Comparison of ENCODE assay signal across 15 cellular contexts in genomic region chr12:56122637-56123036, GRCh38. TPM values are rescaled to one million over a fixed set of nuclear protein-coding genes. Genes with fewer than 3 reads are reported as not detected.
DNase-seq lines count a peak whose midpoint lies in the region; ATAC-seq and TF ChIP-seq lines count a peak whose summit lies in the region.
"Had no signal": no experiment of that assay in that cellular context is flagged by ENCODE, and none has a peak within 500 bp of the region (broad histone marks: within the 10 kb centered on the region; RNA-seq: fewer than 3 reads in every experiment).

No MANE protein-coding gene starts in this region.

- no peaks in the 10 kb centered on the region for H3K9me3 ChIP-seq in effector memory CD4-positive, alpha-beta T cell (ENCODE audit: control insufficient read depth, low read length)
- H3K9me3 ChIP-seq: BLaER1, MG63, ovary, spleen had no signal

- H3K4me3 ChIP-seq in effector memory CD4-positive, alpha-beta T cell (ENCODE audit: insufficient read depth, low read depth, low read length, poor library complexity, severe bottlenecking) = no peak overlapping the region
- H3K4me3 ChIP-seq: BLaER1, MG63, ovary, spleen had no signal

- H3K27ac Mint-ChIP-seq in activated naive CD8-positive, alpha-beta T cell treated with anti-CD3 and anti-CD28 coated beads, Interleukin-2, amount 10 ng/mL, durations not matched to agents 7 days and 5 days = peak overlapping the region; percentile 3
- H3K27ac Mint-ChIP-seq in nephron = peak overlapping the region; percentile 26 to 48 (median 46)

- no peak overlapping the region for H3K27ac ChIP-seq in effector memory CD4-positive, alpha-beta T cell (ENCODE audit: insufficient read depth, low read length, poor library complexity, severe bottlenecking)
- H3K27ac ChIP-seq: 22Rv1, BLaER1, ovary had no signal

- H3K27me3 ChIP-seq in effector memory CD4-positive, alpha-beta T cell (replicated peaks; ENCODE audit: control insufficient read depth, insufficient read depth, low read length, poor library complexity, severe bottlenecking) = no peaks in the 10 kb centered on the region
- H3K27me3 ChIP-seq: BLaER1, MG63, ovary, spleen had no signal

- no peak for ATAC-seq in activated naive CD8-positive, alpha-beta T cell treated with anti-CD3 and anti-CD28 coated beads, Interleukin-2, amount 10 ng/mL, durations not matched to agents 7 days and 5 days (ENCODE audit: low read depth)

- H3K4me1 ChIP-seq in effector memory CD4-positive, alpha-beta T cell (ENCODE audit: control insufficient read depth, insufficient read depth, low read length, poor library complexity, severe bottlenecking) = peaks cover 37% of the 10 kb centered on the region

- H3K4me3 Mint-ChIP-seq in activated naive CD8-positive, alpha-beta T cell treated with anti-CD3 and anti-CD28 coated beads, Interleukin-2, amount 10 ng/mL, durations not matched to agents 7 days and 5 days = no peak overlapping the region
- peak overlapping the region in 1 of 3 experiments; percentile 19 for H3K4me3 Mint-ChIP-seq in nephron

- DNase-seq in DMS 273 (lab: John Stamatoyannopoulos, UW; ENCODE audit: unreplicated experiment) (peak; percentile 52), DMS 273 treated with DMSO at 0.1 percent for 48 hours (lab: John Stamatoyannopoulos, UW) (no peak), HuH-7.5 (ENCODE audit: low spot score) (peak; percentile 49), HCEC 1CT (no peak), GDM1 (lab: John Stamatoyannopoulos, UW) (no peak)
- no peak for DNase-seq in activated naive CD8-positive, alpha-beta T cell treated with anti-CD3 and anti-CD28 coated beads, Interleukin-2, amount 10 ng/mL, durations not matched to agents 7 days and 5 days
- no peak for DNase-seq in effector memory CD4-positive, alpha-beta T cell
- DNase-seq: anterior cingulate cortex; MG63; ovary; spleen; stimulated activated naive CD4-positive, alpha-beta T cell treated with Interleukin-2 at 50 U/mL for 16 hours had no signal

- POLR2A ChIA-PET in activated naive CD8-positive, alpha-beta T cell treated with anti-CD3 and anti-CD28 coated beads, Interleukin-2, amount 10 ng/mL, durations not matched to agents 7 days and 5 days (lab: Charles Lee) = interaction anchor here (0.6 to 8.4 kb wide), 2 partner anchors 39 to 62 kb away, joined by 3 to 145 read pairs; partner anchors contain the start of gene MYL6

- H3K36me3 ChIP-seq in effector memory CD4-positive, alpha-beta T cell (ENCODE audit: control insufficient read depth, insufficient read depth, low read length) = peaks cover 16% of the 10 kb centered on the region
- H3K36me3 ChIP-seq: ovary had no signal

- no peak for TF ChIP-seq CTCF in nephron (IDR thresholded peaks at IDR 0.05; ENCODE audit: unreplicated experiment in 3 of 3)

- peaks cover 47% of the 10 kb centered on the region for H3K4me1 Mint-ChIP-seq in activated naive CD8-positive, alpha-beta T cell treated with anti-CD3 and anti-CD28 coated beads, Interleukin-2, amount 10 ng/mL, durations not matched to agents 7 days and 5 days
- peaks cover 67% of the 10 kb centered on the region for H3K4me1 Mint-ChIP-seq in nephron

- H3K27me3 Mint-ChIP-seq in activated naive CD8-positive, alpha-beta T cell treated with anti-CD3 and anti-CD28 coated beads, Interleukin-2, amount 10 ng/mL, durations not matched to agents 7 days and 5 days = no peaks in the 10 kb centered on the region
- no peaks in the 10 kb centered on the region for H3K27me3 Mint-ChIP-seq in nephron (ENCODE audit: low read depth)

- H3K36me3 Mint-ChIP-seq in activated naive CD8-positive, alpha-beta T cell treated with anti-CD3 and anti-CD28 coated beads, Interleukin-2, amount 10 ng/mL, durations not matched to agents 7 days and 5 days = peaks cover 3% of the 10 kb centered on the region
- H3K36me3 Mint-ChIP-seq in nephron (ENCODE audit: low read depth) = peaks cover 10% of the 10 kb centered on the region

- no peaks in the 10 kb centered on the region for H3K9me3 Mint-ChIP-seq in activated naive CD8-positive, alpha-beta T cell treated with anti-CD3 and anti-CD28 coated beads, Interleukin-2, amount 10 ng/mL, durations not matched to agents 7 days and 5 days
- no peaks in the 10 kb centered on the region for H3K9me3 Mint-ChIP-seq in nephron

RNA-seq across cellular contexts. Expression of gene ZC3H10, which starts 4.6 kb away (rescaled TPM):
- 10 to 100 TPM; 10.6 to 12.0 TPM for total RNA-seq in activated naive CD8-positive, alpha-beta T cell treated with anti-CD3 and anti-CD28 coated beads, Interleukin-2, amount 10 ng/mL, durations not matched to agents 7 days and 5 days

RNA-seq across cellular contexts. Expression of gene ESYT1, which starts 5.4 kb away (rescaled TPM):
- total RNA-seq in activated naive CD8-positive, alpha-beta T cell treated with anti-CD3 and anti-CD28 coated beads, Interleukin-2, amount 10 ng/mL, durations not matched to agents 7 days and 5 days = 100 to 1,000 TPM; 251 TPM

RNA-seq across cellular contexts. Expression of gene RPL41, which starts 6.2 kb away (rescaled TPM):
- 1,000 to 10,000 TPM; 4,462 to 4,551 TPM for total RNA-seq in activated naive CD8-positive, alpha-beta T cell treated with anti-CD3 and anti-CD28 coated beads, Interleukin-2, amount 10 ng/mL, durations not matched to agents 7 days and 5 days

RNA-seq across cellular contexts. Expression of gene PA2G4, which starts 18.3 kb away (rescaled TPM):
- total RNA-seq in activated naive CD8-positive, alpha-beta T cell treated with anti-CD3 and anti-CD28 coated beads, Interleukin-2, amount 10 ng/mL, durations not matched to agents 7 days and 5 days = 100 to 1,000 TPM; 226 to 227 TPM

RNA-seq across cellular contexts. Expression of gene MYL6B, which starts 29.8 kb away (rescaled TPM):
- 10 to 100 TPM; 46.6 to 47.8 TPM for total RNA-seq in activated naive CD8-positive, alpha-beta T cell treated with anti-CD3 and anti-CD28 coated beads, Interleukin-2, amount 10 ng/mL, durations not matched to agents 7 days and 5 days

Comparison
In these comparisons a context has a peak if more than half of its experiments do, and no peak if none do; other contexts are left out.
1. DNase-seq: peak in DMS 273 (single experiment) and HuH-7.5 (single experiment); none in DMS 273 treated with DMSO at 0.1 percent for 48 hours (single experiment), activated naive CD8-positive, alpha-beta T cell treated with anti-CD3 and anti-CD28 coated beads, Interleukin-2, amount 10 ng/mL, durations not matched to agents 7 days and 5 days (single experiment), HCEC 1CT (single experiment), GDM1 (single experiment) and effector memory CD4-positive, alpha-beta T cell (0 of 3).